ENCODE assay signal across 16 cellular contexts in genomic region chr11:2743427-2744110, GRCh38. TPM values are rescaled to one million over a fixed set of nuclear protein-coding genes. Genes with fewer than 3 reads are reported as not detected.
A peak's percentile ranks its signal among the peaks of the same experiment; 100 is the strongest.
DNase-seq lines count a peak whose midpoint lies in the region; FAIRE-seq and TF ChIP-seq lines count a peak whose summit lies in the region.
"Had no signal": no experiment of that assay in that cellular context is flagged by ENCODE, and none has a peak within 500 bp of the region (broad histone marks: within the 10 kb centered on the region; RNA-seq: fewer than 3 reads in every experiment).

No MANE protein-coding gene starts in this region.

- H3K23ac ChIP-seq in mesenchymal stem cell (ENCODE audit: low read length in 2 of 2) = no peak overlapping the region

- H3K4me1 ChIP-seq in mesenchymal stem cell (ENCODE audit: control insufficient read depth, insufficient read depth, low read depth, low read length) (peaks cover 46% of the 10 kb centered on the region), spleen (peaks cover 0 to 13% (median 2%) of the 10 kb centered on the region in 6 donors)

- intact Hi-C loops in spleen (cut with DNase I; ENCODE audit: low total_unique reads) = no loop called here

- H3K18ac ChIP-seq in mesenchymal stem cell (ENCODE audit: low read depth in 1 of 2, low read length in 2 of 2) = peak overlapping the region in 1 of 2 experiments; percentile 37

- CTCF ChIA-PET in HEK293T (lab: Yijun Ruan, JAX) = no interaction called here

- WGBS in mesenchymal stem cell = 92% methylated on average over 21 of the region's 21 CpGs
- WGBS in spleen, 5 donors = 91 to 93% (median 92%) methylated on average over 15 to 21 of the region's 21 CpGs

- H2AK5ac ChIP-seq in mesenchymal stem cell (ENCODE audit: low read length, severe bottlenecking) = peak overlapping the region; percentile 70

- H2BK120ac ChIP-seq in mesenchymal stem cell (ENCODE audit: low read depth, low read length) = no peak overlapping the region

- POLR2A ChIA-PET in HEK293T (lab: Yijun Ruan, JAX) = no interaction called here

- peak overlapping the region; percentile 39 for H4K91ac ChIP-seq in mesenchymal stem cell (ENCODE audit: low read length)

- H2BK5ac ChIP-seq in mesenchymal stem cell (ENCODE audit: low read depth, low read length, poor library complexity, severe bottlenecking) = no peak overlapping the region

- H3K27me3 ChIP-seq in bronchial epithelial cell (ENCODE audit: control insufficient read depth, insufficient read depth, low read length) = no peaks in the 10 kb centered on the region
- peaks cover 0 to 3% of the 10 kb centered on the region in 2 experiments for H3K27me3 ChIP-seq in mesenchymal stem cell (ENCODE audit: control insufficient read depth in 1 of 2, insufficient read depth in 1 of 2, low read length in 2 of 2)
- no peaks in the 10 kb centered on the region for H3K27me3 ChIP-seq in spleen (replicated peaks in 1 of 7)

- peak overlapping the region; percentile 41 for H2BK15ac ChIP-seq in mesenchymal stem cell (ENCODE audit: low read depth, poor library complexity, severe bottlenecking)

- FAIRE-seq in bronchial epithelial cell (lab: Jason Lieb, UNC) = peak; percentile 13
- FAIRE-seq: HTR-8/SVneo had no signal

- no peak overlapping the region for H3K14ac ChIP-seq in mesenchymal stem cell (ENCODE audit: low read length in 2 of 2)

- H3K36me3 ChIP-seq in bronchial epithelial cell (ENCODE audit: control insufficient read depth, insufficient read depth, low read length) (no peaks in the 10 kb centered on the region), mesenchymal stem cell (ENCODE audit: control insufficient read depth in 1 of 2, insufficient read depth in 2 of 2, low read depth in 1 of 2, low read length in 2 of 2) (no peaks in the 10 kb centered on the region), spleen (no peaks in the 10 kb centered on the region)

- no peak for TF ChIP-seq POLR2A in spleen (IDR thresholded peaks at IDR 0.05)

- H3K4me3 ChIP-seq in bronchial epithelial cell (ENCODE audit: low read depth, low read length) (no peak overlapping the region), mesenchymal stem cell (ENCODE audit: insufficient read depth in 1 of 2, low read depth in 1 of 2, low read length in 2 of 2) (no peak overlapping the region), spleen (no peak overlapping the region)
- H3K4me3 ChIP-seq: GM23338 had no signal

- no peak overlapping the region for H3K9ac ChIP-seq in mesenchymal stem cell (ENCODE audit: low read length)

- H3K4me2 ChIP-seq in mesenchymal stem cell (ENCODE audit: low read length, poor library complexity, severe bottlenecking) = no peak overlapping the region
- H3K4me2 ChIP-seq: GM23338 had no signal

- peak; percentile 60 for DNase-seq in activated effector memory CD4-positive, alpha-beta T cell treated with anti-CD3 and anti-CD28 coated beads, Interleukin-2, amount 50 U/mL, for 16 hours
- no peak for DNase-seq in activated effector memory CD4-positive, alpha-beta T cell treated with Interleukin-2 at 50 U/mL for 16 hours
- DNase-seq in bronchial epithelial cell (ENCODE audit: low read depth) (no peak), mesenchymal stem cell (no peak), spleen (peak; percentile 69), pons (ENCODE audit: low spot score) (no peak), globus pallidus (ENCODE audit: low spot score) (no peak), HEK293T (ENCODE audit: extremely low spot score) (no peak)
- DNase-seq: NCI-H1436 treated with DMSO at 0.1 percent for 48 hours; NCI-H2081 treated with DMSO at 0.1 percent for 48 hours; NCI-H526 treated with DMSO at 0.1 percent for 48 hours; NK-92 treated with Interleukin-12 subunit alpha and Interleukin-12 subunit beta, amount 100 ng/mL, for 24 hours had no signal

- no peak overlapping the region for H4K8ac ChIP-seq in mesenchymal stem cell (ENCODE audit: low read length)

- H3K27ac ChIP-seq in mesenchymal stem cell (ENCODE audit: low read length, poor library complexity, severe bottlenecking) = no peak overlapping the region
- H3K27ac ChIP-seq in spleen = no peak overlapping the region
- H3K27ac ChIP-seq: 22Rv1, RWPE1 had no signal

- H3K4ac ChIP-seq in mesenchymal stem cell (ENCODE audit: low read depth in 1 of 2, low read length in 2 of 2) = no peak overlapping the region

- H2BK12ac ChIP-seq in mesenchymal stem cell (ENCODE audit: low read length in 2 of 2) = peak overlapping the region; percentile 24 to 28

- H3K79me1 ChIP-seq in mesenchymal stem cell (replicated peaks; ENCODE audit: low read length, poor library complexity, severe bottlenecking) = no peaks in the 10 kb centered on the region

- TF ChIP-seq CTCF in bronchial epithelial cell (IDR thresholded peaks at IDR 0.05; ENCODE audit: insufficient read depth, low read length, severe bottlenecking) = no peak
- TF ChIP-seq CTCF in spleen (IDR thresholded peaks at IDR 0.05 in 8 of 11, conservative IDR thresholded peaks at IDR 0.05 in 3 of 11) = no peak

- H3K9me3 ChIP-seq in mesenchymal stem cell (ENCODE audit: control insufficient read depth, low read length) = no peaks in the 10 kb centered on the region
- no peaks in the 10 kb centered on the region for H3K9me3 ChIP-seq in spleen

- H2AFZ ChIP-seq in mesenchymal stem cell (ENCODE audit: low read depth, low read length) = no peak overlapping the region
- H2AFZ ChIP-seq: GM23338 had no signal

TF ChIP-seq in HEK293T, 16 proteins besides CTCF, POLR2A, EP300 and RAD21:
- TF ChIP-seq FOXK2 (IDR thresholded peaks at IDR 0.05) (no peak), FOXA1 (IDR thresholded peaks at IDR 0.05) (no peak), L3MBTL2 (conservative IDR thresholded peaks at IDR 0.05) (no peak), CTBP1 (IDR thresholded peaks at IDR 0.05; ENCODE audit: borderline replicate concordance) (no peak), BHLHE40 (IDR thresholded peaks at IDR 0.05; ENCODE audit: borderline replicate concordance) (no peak), ZNF384 (IDR thresholded peaks at IDR 0.05) (no peak), HDGF (IDR thresholded peaks at IDR 0.05; ENCODE audit: borderline replicate concordance) (no peak), PKNOX1 (IDR thresholded peaks at IDR 0.05) (no peak), ARNT (IDR thresholded peaks at IDR 0.05) (no peak), NFRKB (IDR thresholded peaks at IDR 0.05) (no peak), ELF4 (IDR thresholded peaks at IDR 0.05) (no peak), SUZ12 (IDR thresholded peaks at IDR 0.05) (no peak), FOXM1 (IDR thresholded peaks at IDR 0.05; ENCODE audit: borderline replicate concordance) (no peak), SP1 (IDR thresholded peaks at IDR 0.05) (no peak), TARDBP (IDR thresholded peaks at IDR 0.05) (no peak), LEF1 (IDR thresholded peaks at IDR 0.05; ENCODE audit: borderline replicate concordance) (no peak)

RNA-seq across cellular contexts. Expression of gene KCNQ1OT1, which starts 43.8 kb away (rescaled TPM):
- 0.53 and 0.64 TPM in 2 replicates for total RNA-seq in bronchial epithelial cell
- 0.08 TPM for polyA plus RNA-seq in mesenchymal stem cell (2013, experiment 1 of 2)
- polyA plus RNA-seq in mesenchymal stem cell (2013, experiment 2 of 2) = 0.05 TPM
- 1 to 10 TPM in 6 of 7 donors, under 1 TPM in 1; 0.87 to 3.1 (median 2.1) TPM for total RNA-seq in spleen
- under 1 TPM; 0.02 to 0.16 (median 0.02) TPM for polyA plus RNA-seq in spleen

Comparison
In these comparisons a context has a peak if more than half of its experiments do, and no peak if none do; other contexts are left out.
1. DNase-seq: peak in activated effector memory CD4-positive, alpha-beta T cell treated with anti-CD3 and anti-CD28 coated beads, Interleukin-2, amount 50 U/mL, for 16 hours (single experiment) and spleen (single experiment); none in activated effector memory CD4-positive, alpha-beta T cell treated with Interleukin-2 at 50 U/mL for 16 hours (single experiment), bronchial epithelial cell (single experiment), mesenchymal stem cell (single experiment), pons (single experiment), globus pallidus (single experiment) and HEK293T (single experiment).